In the genomic region with DNA sequence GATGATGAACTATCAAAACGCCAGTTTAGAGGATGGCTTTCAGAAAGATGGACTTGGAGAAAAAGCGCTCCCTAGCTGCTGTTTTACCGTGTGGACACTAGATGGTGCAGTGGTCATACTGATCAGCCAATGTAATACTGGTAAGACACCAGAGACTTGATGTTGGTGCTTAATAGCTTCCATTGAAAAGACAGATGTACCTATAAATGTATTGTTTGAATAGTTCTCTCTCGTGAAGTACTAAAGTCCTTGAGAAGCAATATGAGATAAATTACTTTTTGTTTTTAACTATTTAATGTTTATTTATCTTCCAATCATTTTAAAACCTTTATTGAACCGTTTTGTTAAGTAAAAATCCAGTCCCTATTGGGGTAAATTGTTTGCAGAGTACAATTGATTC, we compare ENCODE assay signal across 8 cellular contexts.
A peak's percentile ranks its signal among the peaks of the same experiment; 100 is the strongest.
DNase-seq lines count a peak whose midpoint lies in the region; ATAC-seq and TF ChIP-seq lines count a peak whose summit lies in the region.

No MANE protein-coding gene starts in this region.

- ATAC-seq in GM18499 (IDR thresholded peaks at IDR 0.05; ENCODE audit: insufficient read depth, unreplicated experiment) (peak; percentile 85), HG02938 (IDR thresholded peaks at IDR 0.05; ENCODE audit: unreplicated experiment) (peak; percentile 90)
- ATAC-seq in central memory CD8-positive, alpha-beta T cell (replicated peaks; ENCODE audit: extremely low read depth, poor library complexity, severe bottlenecking): peak; percentile 90

- DNase-seq in AG09319 (ENCODE audit: extremely low read depth, low read depth): no peak
- DNase-seq in NCI-H1694 treated with DMSO at 0.1 percent for 48 hours (lab: John Stamatoyannopoulos, UW): peak; percentile 59
- DNase-seq in T-helper 1 cell: peak in 4 of 5 donors; percentile 25 to 67 (median 40)
- peak in 1 of 2 donors; percentile 52 for DNase-seq in central memory CD8-positive, alpha-beta T cell (ENCODE audit: low spot score in 2 of 2)
- DNase-seq in kidney epithelial cell (ENCODE audit: low read depth): peak; percentile 35
- DNase-seq in stimulated activated CD4-positive, alpha-beta T cell treated with anti-CD3 and anti-CD28 coated beads, TNF-alpha, amount 100 ng/mL, for 48 hours (ENCODE audit: low read depth in 3 of 3): peak in 2 of 3 donors; percentile 15 to 24

- no peaks in the 10 kb centered on the region for H3K9me3 Mint-ChIP-seq in central memory CD8-positive, alpha-beta T cell

- no peak overlapping the region for H3K27ac Mint-ChIP-seq in central memory CD8-positive, alpha-beta T cell (ENCODE audit: low read depth)

- H3K4me1 Mint-ChIP-seq in central memory CD8-positive, alpha-beta T cell: peaks cover 31% of the 10 kb centered on the region

- TF ChIP-seq CTCF in AG09319 (IDR thresholded peaks at IDR 0.05; ENCODE audit: low read depth, low read length) (peak; percentile 85), kidney epithelial cell (IDR thresholded peaks at IDR 0.05; ENCODE audit: insufficient read depth, low read length, poor library complexity, severe bottlenecking) (peak; percentile 83)

- no peak overlapping the region for H3K4me3 ChIP-seq in kidney epithelial cell (ENCODE audit: low read depth, low read length)

- no peaks in the 10 kb centered on the region for H3K27me3 ChIP-seq in kidney epithelial cell (ENCODE audit: control insufficient read depth, insufficient read depth, low read length)

- no peaks in the 10 kb centered on the region for H3K36me3 ChIP-seq in kidney epithelial cell (ENCODE audit: control insufficient read depth, insufficient read depth, low read length)

- no peak overlapping the region for H3K4me3 Mint-ChIP-seq in central memory CD8-positive, alpha-beta T cell

- H3K36me3 Mint-ChIP-seq in central memory CD8-positive, alpha-beta T cell (ENCODE audit: insufficient read depth): peaks cover 11% of the 10 kb centered on the region

- no peaks in the 10 kb centered on the region for H3K27me3 Mint-ChIP-seq in central memory CD8-positive, alpha-beta T cell
